In the genomic region with DNA sequence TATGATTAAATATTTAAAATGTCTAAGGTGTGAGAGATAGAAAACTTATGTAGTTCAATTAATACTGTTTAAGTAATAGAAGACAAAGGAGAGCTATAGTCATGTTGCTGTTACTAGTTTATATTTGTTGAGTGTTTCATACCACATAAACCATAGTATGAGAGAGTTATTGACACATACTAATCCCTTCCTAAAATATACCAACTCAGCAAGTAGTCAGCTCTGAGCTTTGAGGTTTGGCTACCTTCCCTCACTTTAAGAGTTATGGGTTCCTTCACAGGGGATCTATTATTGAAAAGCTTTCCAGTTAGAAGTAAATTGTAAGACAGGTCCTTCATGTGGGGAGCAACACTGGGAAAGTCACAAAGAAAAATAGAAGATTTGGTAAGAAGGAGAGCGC, we compare ENCODE assay signal across 23 cellular contexts.
DNase-seq lines count a peak whose midpoint lies in the region; TF ChIP-seq lines count a peak whose summit lies in the region.
"Had no signal": no experiment of that assay in that cellular context is flagged by ENCODE, and none has a peak within 500 bp of the region (broad histone marks: within the 10 kb centered on the region; RNA-seq: fewer than 3 reads in every experiment).

No MANE protein-coding gene starts in this region.

- no peak overlapping the region for H3K4me3 Mint-ChIP-seq in activated naive CD4-positive, alpha-beta T cell treated with anti-CD3 and anti-CD28 coated beads, Interleukin-2, amount 10 ng/mL, durations not matched to agents 7 days and 5 days
- H3K4me3 Mint-ChIP-seq: CD4-positive, alpha-beta T cell; GM23338 had no signal

- H3K36me3 ChIP-seq in OCI-LY7 (ENCODE audit: insufficient read depth, low read length), result no peaks in the 10 kb centered on the region; the same call in 1 of the 2 replicates
- H3K36me3 ChIP-seq: BLaER1, HAP-1 had no signal

- peaks cover 8% of the 10 kb centered on the region; the same call in 1 of the 2 replicates for H3K9me3 ChIP-seq in OCI-LY7 (ENCODE audit: low read length)
- H3K9me3 ChIP-seq: BLaER1, HAP-1 had no signal

- H3K9me3 Mint-ChIP-seq in activated naive CD4-positive, alpha-beta T cell treated with anti-CD3 and anti-CD28 coated beads, Interleukin-2, amount 10 ng/mL, durations not matched to agents 7 days and 5 days, result no peaks in the 10 kb centered on the region
- H3K9me3 Mint-ChIP-seq: CD4-positive, alpha-beta T cell had no signal

- CTCF ChIA-PET in OCI-LY7 (lab: Charles Lee; ENCODE audit: unreplicated experiment), result interaction anchor here (0.9 kb wide), 1 partner anchor 17 kb away, joined by 3 read pairs; no protein-coding TSS in a partner anchor
- CTCF ChIA-PET in activated naive CD4-positive, alpha-beta T cell treated with anti-CD3 and anti-CD28 coated beads, Interleukin-2, amount 10 ng/mL, durations not matched to agents 7 days and 5 days (lab: Charles Lee), result no interaction called here

- no peak overlapping the region for H3K4me2 ChIP-seq in OCI-LY7 (ENCODE audit: low read length)
- H3K4me2 ChIP-seq: BLaER1, GM23338 had no signal

- intact Hi-C loops in OCI-LY7 (cut with micrococcal nuclease; ENCODE audit: unreplicated experiment), result loop anchor here (5.0 to 10.0 kb wide), 2 partner anchors 517 to 531 kb away; no protein-coding TSS in a partner anchor

- DNase-seq in LHCN-M2 (ENCODE audit: low read depth), result peak; percentile 3
- DNase-seq in OCI-LY7 (ENCODE audit: low spot score), result no peak
- DNase-seq in astrocyte of the spinal cord (ENCODE audit: low read depth, low spot score), result peak; percentile 37
- peak; percentile 36 for DNase-seq in skeletal muscle cell (ENCODE audit: low read depth)
- no peak for DNase-seq in NCI-H82 (lab: John Stamatoyannopoulos, UW)
- DNase-seq in activated gamma-delta T cell (lab: John Stamatoyannopoulos, UW), result no peak
- DNase-seq in NCI-H146 treated with DMSO at 0.1 percent for 48 hours (lab: John Stamatoyannopoulos, UW; ENCODE audit: unreplicated experiment), result no peak
- no peak for DNase-seq in activated naive CD4-positive, alpha-beta T cell treated with anti-CD3 and anti-CD28 coated beads, Interleukin-2, amount 10 ng/mL, durations not matched to agents 7 days and 5 days
- DNase-seq: CD4-positive, alpha-beta T cell; COR-L47; DMS 273 treated with DMSO at 0.1 percent for 48 hours; KG1; MV-4-11; NCI-H1694 treated with DMSO at 0.1 percent for 48 hours; NCI-H2081 treated with DMSO at 0.1 percent for 48 hours; NCI-H2227 treated with DMSO at 0.1 percent for 48 hours; NCI-H510A; NK-92 treated with Interleukin-12 subunit alpha and Interleukin-12 subunit beta, amount 100 ng/mL, for 24 hours; Right ventricle myocardium superior had no signal

- no peak overlapping the region for H2AFZ ChIP-seq in OCI-LY7 (ENCODE audit: low read length)
- H2AFZ ChIP-seq: GM23338 had no signal

- no peaks in the 10 kb centered on the region for H3K4me1 Mint-ChIP-seq in activated naive CD4-positive, alpha-beta T cell treated with anti-CD3 and anti-CD28 coated beads, Interleukin-2, amount 10 ng/mL, durations not matched to agents 7 days and 5 days
- H3K4me1 Mint-ChIP-seq: GM23338 had no signal

- BruUV-seq in OCI-LY7 (replicated peaks; lab: Mats Ljungman, UMichigan), result no TSS peak

- peak overlapping the region; percentile 80 for H3K27ac ChIP-seq in OCI-LY7 (ENCODE audit: low read depth, low read length, poor library complexity, severe bottlenecking)
- H3K27ac ChIP-seq: BLaER1, HL-60 had no signal

- TF ChIP-seq CTCF in OCI-LY7 (conservative IDR thresholded peaks at IDR 0.05; ENCODE audit: low read length) (no peak), astrocyte of the spinal cord (IDR thresholded peaks at IDR 0.05; ENCODE audit: low read depth, low read length) (no peak)

- H3K27ac Mint-ChIP-seq in activated naive CD4-positive, alpha-beta T cell treated with anti-CD3 and anti-CD28 coated beads, Interleukin-2, amount 10 ng/mL, durations not matched to agents 7 days and 5 days, result no peak overlapping the region
- H3K27ac Mint-ChIP-seq: CD4-positive, alpha-beta T cell; GM23338 had no signal

- POLR2A ChIA-PET in OCI-LY7 (lab: Charles Lee), result interaction anchor here (0.6 to 1.2 kb wide), 5 partner anchors 9 to 305 kb away, joined by 3 to 4 read pairs (median 4); no protein-coding TSS in a partner anchor

- in situ Hi-C loops in astrocyte of the spinal cord (cut with HindIII; ENCODE audit: low sequenced_read_pairs), result no loop called here

- no peaks in the 10 kb centered on the region for H3K36me3 Mint-ChIP-seq in activated naive CD4-positive, alpha-beta T cell treated with anti-CD3 and anti-CD28 coated beads, Interleukin-2, amount 10 ng/mL, durations not matched to agents 7 days and 5 days

- H3K27me3 Mint-ChIP-seq in activated naive CD4-positive, alpha-beta T cell treated with anti-CD3 and anti-CD28 coated beads, Interleukin-2, amount 10 ng/mL, durations not matched to agents 7 days and 5 days, result no peaks in the 10 kb centered on the region
- H3K27me3 Mint-ChIP-seq: CD4-positive, alpha-beta T cell had no signal

- H3K79me2 ChIP-seq in OCI-LY7 (ENCODE audit: insufficient read depth, low read depth, low read length), result no peaks in the 10 kb centered on the region

- peaks cover 36% of the 10 kb centered on the region for H3K4me1 ChIP-seq in OCI-LY7 (ENCODE audit: insufficient read depth, low read length, poor library complexity, severe bottlenecking)
- H3K4me1 ChIP-seq: BLaER1, HAP-1 had no signal

- H3K4me3 ChIP-seq in OCI-LY7 (ENCODE audit: low read depth, low read length, poor library complexity, severe bottlenecking), result no peak overlapping the region
- H3K4me3 ChIP-seq in astrocyte of the spinal cord (ENCODE audit: low read depth, low read length), result no peak overlapping the region
- H3K4me3 ChIP-seq in skeletal muscle cell (ENCODE audit: low read depth, low read length), result no peak overlapping the region
- H3K4me3 ChIP-seq: BLaER1, GM23338, HAP-1 had no signal

- H4K20me1 ChIP-seq in OCI-LY7 (ENCODE audit: insufficient read depth, low read length), result no peaks in the 10 kb centered on the region
- H4K20me1 ChIP-seq: BLaER1 had no signal

- no peaks in the 10 kb centered on the region for H3K9me2 ChIP-seq in OCI-LY7 (ENCODE audit: insufficient read depth, low read length)

Comparison
In these comparisons a context has a peak if more than half of its experiments do, and no peak if none do; other contexts are left out.
1. DNase-seq: peak in LHCN-M2 (single experiment), astrocyte of the spinal cord (single experiment) and skeletal muscle cell (single experiment); none in OCI-LY7 (single experiment), NCI-H82 (single experiment), activated gamma-delta T cell (single experiment), NCI-H146 treated with DMSO at 0.1 percent for 48 hours (single experiment) and activated naive CD4-positive, alpha-beta T cell treated with anti-CD3 and anti-CD28 coated beads, Interleukin-2, amount 10 ng/mL, durations not matched to agents 7 days and 5 days (single experiment).